Comparison of ENCODE assay signal across 26 cellular contexts in genomic region chr9:100074989-100075388, GRCh38.
"Had no signal": no experiment of that assay in that cellular context is flagged by ENCODE, and none has a peak within 500 bp of the region (broad histone marks: within the 10 kb centered on the region; RNA-seq: fewer than 3 reads in every experiment).

No MANE protein-coding gene starts in this region.

- H3K4me1 ChIP-seq: colonic mucosa, lower lobe of right lung had no signal

- ATAC-seq: effector memory CD8-positive, alpha-beta T cell; esophagus mucosa; gastrocnemius medialis; heart right ventricle; left cardiac atrium; left lung; left ventricle myocardium superior; lower lobe of right lung; naive thymus-derived CD4-positive, alpha-beta T cell had no signal

- DNase-seq: colonic mucosa; cortex of kidney; effector CD8-positive, alpha-beta T cell; effector memory CD8-positive, alpha-beta T cell; endodermal cell; erythroblast; esophagus squamous epithelium; foreskin fibroblast; foreskin melanocyte; gastrocnemius medialis; glutamatergic neuron; head of caudate nucleus; heart right ventricle; hippocampal formation; left cardiac atrium; left lung; left ventricle myocardium superior; lower lobe of right lung; mesendoderm; midbrain; naive thymus-derived CD4-positive, alpha-beta T cell had no signal

- FAIRE-seq: endometrium, islet of Langerhans, keratinocyte had no signal

- H3K27me3 ChIP-seq: colonic mucosa, esophagus squamous epithelium, gastrocnemius medialis, heart right ventricle, left lung had no signal

- H3K36me3 ChIP-seq: colonic mucosa, esophagus squamous epithelium, gastrocnemius medialis, heart right ventricle, left lung, lower lobe of right lung had no signal

- H3K27ac ChIP-seq: colonic mucosa, epithelial cell of prostate, esophagus squamous epithelium, gastrocnemius medialis, heart right ventricle, left lung, lower lobe of right lung had no signal

- H3K4me3 ChIP-seq: colonic mucosa, esophagus squamous epithelium, gastrocnemius medialis, heart right ventricle, left lung, lower lobe of right lung had no signal

- H3K9me3 ChIP-seq: colonic mucosa, esophagus squamous epithelium, gastrocnemius medialis, heart right ventricle, left lung, lower lobe of right lung had no signal
